Comparison of ENCODE assay signal across 2 cellular contexts in genomic region chr21:33490991-33491372, GRCh38.
A peak's percentile ranks its signal among the peaks of the same experiment; 100 is the strongest.
TF ChIP-seq lines count a peak whose summit lies in the region.

No MANE protein-coding gene starts in this region.

TF ChIP-seq in K562, 482 proteins besides CTCF, POLR2A, EP300 and RAD21:
- TF ChIP-seq NR2C1 (IDR thresholded peaks at IDR 0.05), result no peak
- no peak for TF ChIP-seq NR2C1 (tag; IDR thresholded peaks at IDR 0.05)
- peak; percentile 32; the same call in 1 of the 2 replicates for TF ChIP-seq ZBTB26 (CRISPR knock-in tag; IDR thresholded peaks at IDR 0.05)
- peak; percentile 39; the same call in 1 of the 2 replicates for TF ChIP-seq ERF (CRISPR knock-in tag; IDR thresholded peaks at IDR 0.05)
- TF ChIP-seq ELF1 (tag; IDR thresholded peaks at IDR 0.05), result 0 out of 2 replicates have a peak, but pooled peaks have one; percentile 26
- TF ChIP-seq XRCC5 (IDR thresholded peaks at IDR 0.05; ENCODE audit: low read depth, low read length), result peak; percentile 61; the same call in 1 of the 2 replicates
- no peak for TF ChIP-seq SP1 (CRISPR knock-in tag; IDR thresholded peaks at IDR 0.05)
- peak; percentile 3 for TF ChIP-seq TAF1 (IDR thresholded peaks at IDR 0.05; ENCODE audit: control insufficient read depth, extremely low read depth, insufficient read depth, low read length, severe bottlenecking)
- TF ChIP-seq NR4A1 (CRISPR knock-in tag; IDR thresholded peaks at IDR 0.05), result 0 out of 2 replicates have a peak, but pooled peaks have one; percentile 56
- no peak for TF ChIP-seq NR4A1 (tag; IDR thresholded peaks at IDR 0.05)
- 0 out of 4 replicates have a peak, but pooled peaks of 1 of the 2 experiments have one; percentile 10 for TF ChIP-seq MLLT1 (IDR thresholded peaks at IDR 0.05)
- 0 out of 2 replicates have a peak, but pooled peaks have one; percentile 32 for TF ChIP-seq LCOR (CRISPR knock-in tag; IDR thresholded peaks at IDR 0.05)
- 0 out of 2 replicates have a peak, but pooled peaks have one; percentile 5 for TF ChIP-seq MTA2 (IDR thresholded peaks at IDR 0.05; ENCODE audit: low read depth)
- TF ChIP-seq CGGBP1 (CRISPR knock-in tag; IDR thresholded peaks at IDR 0.05), result no peak
- TF ChIP-seq SETDB1 (IDR thresholded peaks at IDR 0.05; ENCODE audit: low read length), result no peak
TF ChIP-seq in K562: peak in this region for 9.

TF ChIP-seq in HepG2, 621 proteins besides CTCF, POLR2A, EP300 and RAD21:
- TF ChIP-seq GLI4 (CRISPR knock-in tag; IDR thresholded peaks at IDR 0.05; ENCODE audit: borderline replicate concordance) (no peak), YEATS4 (CRISPR knock-in tag; IDR thresholded peaks at IDR 0.05; ENCODE audit: borderline replicate concordance) (0 out of 2 replicates have a peak, but pooled peaks have one; percentile 9), KMT2A (CRISPR knock-in tag; IDR thresholded peaks at IDR 0.05) (no peak; the same call in 1 of the 2 replicates), ZNF883 (CRISPR knock-in tag; IDR thresholded peaks at IDR 0.05; ENCODE audit: not compliant biosample characterization) (no peak), GATAD1 (CRISPR knock-in tag; IDR thresholded peaks at IDR 0.05) (no peak), CEBPB (IDR thresholded peaks at IDR 0.05; ENCODE audit: borderline replicate concordance, low read depth, low read length) (no peak), CBFB (CRISPR knock-in tag; IDR thresholded peaks at IDR 0.05) (no peak), ZNF33A (CRISPR knock-in tag; IDR thresholded peaks at IDR 0.05; ENCODE audit: borderline replicate concordance) (no peak), HMGXB4 (CRISPR knock-in tag; IDR thresholded peaks at IDR 0.05; ENCODE audit: borderline replicate concordance in 1 of 2, low read depth in 1 of 2) (0 out of 4 replicates have a peak, but pooled peaks of 1 of the 2 experiments have one; percentile 1), CREM (IDR thresholded peaks at IDR 0.05) (no peak), CREM (CRISPR knock-in tag; IDR thresholded peaks at IDR 0.05) (0 out of 2 replicates have a peak, but pooled peaks have one; percentile 5), POLR2AphosphoS2 (IDR thresholded peaks at IDR 0.05; ENCODE audit: low read depth, low read length) (no peak), ZNF615 (CRISPR knock-in tag; IDR thresholded peaks at IDR 0.05; ENCODE audit: borderline replicate concordance) (no peak), TMF1 (CRISPR knock-in tag; IDR thresholded peaks at IDR 0.05; ENCODE audit: low read depth) (no peak), CCAR2 (optimal IDR thresholded peaks at IDR 0.05; ENCODE audit: low read depth, low read length) (no peak), ZNF503 (CRISPR knock-in tag; IDR thresholded peaks at IDR 0.05) (no peak), SRSF9 (IDR thresholded peaks at IDR 0.05; ENCODE audit: borderline replicate concordance, insufficient read depth, low read depth, low read length, poor library complexity, severe bottlenecking) (no peak), HNF4G (IDR thresholded peaks at IDR 0.05; ENCODE audit: borderline replicate concordance, low read depth, low read length) (no peak), HNF4G (CRISPR knock-in tag; IDR thresholded peaks at IDR 0.05; ENCODE audit: borderline replicate concordance, low read depth) (no peak), ZFY (CRISPR knock-in tag; IDR thresholded peaks at IDR 0.05) (no peak), ZNF781 (CRISPR knock-in tag; IDR thresholded peaks at IDR 0.05; ENCODE audit: borderline replicate concordance, not compliant biosample characterization) (no peak), ATF7-NPFF (CRISPR knock-in tag; IDR thresholded peaks at IDR 0.05; ENCODE audit: low read depth) (0 out of 2 replicates have a peak, but pooled peaks have one; percentile 22), FOXO4 (CRISPR knock-in tag; conservative IDR thresholded peaks at IDR 0.05) (no peak), SMAD3 (CRISPR knock-in tag; IDR thresholded peaks at IDR 0.05) (no peak), YY1 (IDR thresholded peaks at IDR 0.05; ENCODE audit: insufficient read depth, insufficient replicate concordance, low read depth, low read length) (no peak), ETV5 (CRISPR knock-in tag; IDR thresholded peaks at IDR 0.05; ENCODE audit: borderline replicate concordance) (no peak), GATA4 (IDR thresholded peaks at IDR 0.05; ENCODE audit: borderline replicate concordance, low read depth) (no peak)
